ENCODE assay signal across 1 cellular context in the genomic region with DNA sequence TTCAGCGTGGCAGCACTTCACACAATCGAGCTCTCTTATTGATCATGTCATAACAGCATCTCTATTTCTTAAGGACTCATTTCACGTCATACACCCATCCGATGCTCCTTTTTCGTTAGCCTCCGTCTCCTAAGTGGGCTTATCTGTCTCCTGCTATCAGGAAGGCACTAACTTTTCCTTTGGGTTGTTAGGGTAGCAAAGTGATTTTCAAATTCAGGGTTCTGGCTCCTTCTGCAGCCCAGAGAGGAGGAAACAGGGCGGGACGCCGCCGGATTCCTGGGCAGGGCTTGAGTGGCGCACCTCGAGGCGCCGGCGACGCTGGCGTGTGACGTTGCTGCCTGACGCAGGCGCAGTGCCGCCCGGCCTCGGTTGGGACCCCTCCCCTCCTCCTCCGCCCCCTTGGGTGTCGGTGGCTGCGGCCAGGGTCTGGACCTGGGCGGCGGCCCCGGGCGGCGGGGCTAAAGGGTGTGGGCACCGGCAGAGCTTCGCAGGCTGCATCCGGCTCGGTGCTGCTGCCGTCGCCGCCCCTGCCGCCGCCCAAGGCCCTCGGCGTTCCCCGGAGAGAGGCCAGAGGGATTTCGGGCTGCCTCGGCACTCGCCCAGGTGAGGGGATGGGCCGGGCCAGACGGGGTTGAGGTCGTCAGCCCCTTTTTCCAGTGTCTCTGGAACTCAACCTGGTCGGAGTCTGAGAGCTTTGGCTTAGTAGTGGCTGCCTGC.
A peak's percentile ranks its signal among the peaks of the same experiment; 100 is the strongest.
TF ChIP-seq lines count a peak whose summit lies in the region.

A gene with protein sequence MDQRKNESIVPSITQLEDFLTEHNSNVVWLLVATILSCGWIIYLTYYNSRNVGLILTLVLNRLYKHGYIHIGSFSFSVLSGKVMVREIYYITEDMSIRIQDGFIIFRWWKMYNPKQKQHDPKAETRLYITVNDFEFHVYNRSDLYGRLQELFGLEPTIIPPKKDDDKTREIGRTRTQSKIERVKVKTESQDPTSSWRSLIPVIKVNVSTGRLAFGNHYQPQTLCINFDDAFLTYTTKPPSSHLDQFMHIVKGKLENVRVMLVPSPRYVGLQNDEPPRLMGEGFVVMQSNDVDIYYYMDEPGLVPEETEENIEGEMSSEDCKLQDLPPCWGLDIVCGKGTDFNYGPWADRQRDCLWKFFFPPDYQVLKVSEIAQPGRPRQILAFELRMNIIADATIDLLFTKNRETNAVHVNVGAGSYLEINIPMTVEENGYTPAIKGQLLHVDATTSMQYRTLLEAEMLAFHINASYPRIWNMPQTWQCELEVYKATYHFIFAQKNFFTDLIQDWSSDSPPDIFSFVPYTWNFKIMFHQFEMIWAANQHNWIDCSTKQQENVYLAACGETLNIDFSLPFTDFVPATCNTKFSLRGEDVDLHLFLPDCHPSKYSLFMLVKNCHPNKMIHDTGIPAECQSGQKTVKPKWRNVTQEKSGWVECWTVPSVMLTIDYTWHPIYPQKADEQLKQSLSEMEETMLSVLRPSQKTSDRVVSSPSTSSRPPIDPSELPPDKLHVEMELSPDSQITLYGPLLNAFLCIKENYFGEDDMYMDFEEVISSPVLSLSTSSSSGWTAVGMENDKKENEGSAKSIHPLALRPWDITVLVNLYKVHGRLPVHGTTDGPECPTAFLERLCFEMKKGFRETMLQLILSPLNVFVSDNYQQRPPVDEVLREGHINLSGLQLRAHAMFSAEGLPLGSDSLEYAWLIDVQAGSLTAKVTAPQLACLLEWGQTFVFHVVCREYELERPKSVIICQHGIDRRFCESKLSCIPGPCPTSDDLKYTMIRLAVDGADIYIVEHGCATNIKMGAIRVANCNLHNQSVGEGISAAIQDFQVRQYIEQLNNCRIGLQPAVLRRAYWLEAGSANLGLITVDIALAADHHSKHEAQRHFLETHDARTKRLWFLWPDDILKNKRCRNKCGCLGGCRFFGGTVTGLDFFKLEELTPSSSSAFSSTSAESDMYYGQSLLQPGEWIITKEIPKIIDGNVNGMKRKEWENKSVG (N-terminal part only) (plus strand): TSS at position 350 of the 717 bp plus-strand sequence. CDS start 18,317 bp downstream, outside the sequence.

TF ChIP-seq in HepG2, 621 proteins besides CTCF, POLR2A, EP300 and RAD21 (continued from another document):
- TF ChIP-seq, protein P1, sequence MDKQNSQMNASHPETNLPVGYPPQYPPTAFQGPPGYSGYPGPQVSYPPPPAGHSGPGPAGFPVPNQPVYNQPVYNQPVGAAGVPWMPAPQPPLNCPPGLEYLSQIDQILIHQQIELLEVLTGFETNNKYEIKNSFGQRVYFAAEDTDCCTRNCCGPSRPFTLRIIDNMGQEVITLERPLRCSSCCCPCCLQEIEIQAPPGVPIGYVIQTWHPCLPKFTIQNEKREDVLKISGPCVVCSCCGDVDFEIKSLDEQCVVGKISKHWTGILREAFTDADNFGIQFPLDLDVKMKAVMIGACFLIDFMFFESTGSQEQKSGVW (CRISPR knock-in tag; IDR thresholded peaks at IDR 0.05; ENCODE audit: borderline replicate concordance) = no peak
- no peak for TF ChIP-seq ZNF746 (CRISPR knock-in tag; IDR thresholded peaks at IDR 0.05)
- TF ChIP-seq, protein P2, sequence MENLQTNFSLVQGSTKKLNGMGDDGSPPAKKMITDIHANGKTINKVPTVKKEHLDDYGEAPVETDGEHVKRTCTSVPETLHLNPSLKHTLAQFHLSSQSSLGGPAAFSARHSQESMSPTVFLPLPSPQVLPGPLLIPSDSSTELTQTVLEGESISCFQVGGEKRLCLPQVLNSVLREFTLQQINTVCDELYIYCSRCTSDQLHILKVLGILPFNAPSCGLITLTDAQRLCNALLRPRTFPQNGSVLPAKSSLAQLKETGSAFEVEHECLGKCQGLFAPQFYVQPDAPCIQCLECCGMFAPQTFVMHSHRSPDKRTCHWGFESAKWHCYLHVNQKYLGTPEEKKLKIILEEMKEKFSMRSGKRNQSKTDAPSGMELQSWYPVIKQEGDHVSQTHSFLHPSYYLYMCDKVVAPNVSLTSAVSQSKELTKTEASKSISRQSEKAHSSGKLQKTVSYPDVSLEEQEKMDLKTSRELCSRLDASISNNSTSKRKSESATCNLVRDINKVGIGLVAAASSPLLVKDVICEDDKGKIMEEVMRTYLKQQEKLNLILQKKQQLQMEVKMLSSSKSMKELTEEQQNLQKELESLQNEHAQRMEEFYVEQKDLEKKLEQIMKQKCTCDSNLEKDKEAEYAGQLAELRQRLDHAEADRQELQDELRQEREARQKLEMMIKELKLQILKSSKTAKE (CRISPR knock-in tag; IDR thresholded peaks at IDR 0.05; ENCODE audit: borderline replicate concordance) = no peak
- TF ChIP-seq ZNF83 (CRISPR knock-in tag; IDR thresholded peaks at IDR 0.05; ENCODE audit: borderline replicate concordance) = no peak
- TF ChIP-seq, protein P3, sequence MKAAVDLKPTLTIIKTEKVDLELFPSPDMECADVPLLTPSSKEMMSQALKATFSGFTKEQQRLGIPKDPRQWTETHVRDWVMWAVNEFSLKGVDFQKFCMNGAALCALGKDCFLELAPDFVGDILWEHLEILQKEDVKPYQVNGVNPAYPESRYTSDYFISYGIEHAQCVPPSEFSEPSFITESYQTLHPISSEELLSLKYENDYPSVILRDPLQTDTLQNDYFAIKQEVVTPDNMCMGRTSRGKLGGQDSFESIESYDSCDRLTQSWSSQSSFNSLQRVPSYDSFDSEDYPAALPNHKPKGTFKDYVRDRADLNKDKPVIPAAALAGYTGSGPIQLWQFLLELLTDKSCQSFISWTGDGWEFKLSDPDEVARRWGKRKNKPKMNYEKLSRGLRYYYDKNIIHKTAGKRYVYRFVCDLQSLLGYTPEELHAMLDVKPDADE (CRISPR knock-in tag; IDR thresholded peaks at IDR 0.05) = no peak
- TF ChIP-seq ZBTB38 (CRISPR knock-in tag; IDR thresholded peaks at IDR 0.05) = no peak
- TF ChIP-seq, protein P4, sequence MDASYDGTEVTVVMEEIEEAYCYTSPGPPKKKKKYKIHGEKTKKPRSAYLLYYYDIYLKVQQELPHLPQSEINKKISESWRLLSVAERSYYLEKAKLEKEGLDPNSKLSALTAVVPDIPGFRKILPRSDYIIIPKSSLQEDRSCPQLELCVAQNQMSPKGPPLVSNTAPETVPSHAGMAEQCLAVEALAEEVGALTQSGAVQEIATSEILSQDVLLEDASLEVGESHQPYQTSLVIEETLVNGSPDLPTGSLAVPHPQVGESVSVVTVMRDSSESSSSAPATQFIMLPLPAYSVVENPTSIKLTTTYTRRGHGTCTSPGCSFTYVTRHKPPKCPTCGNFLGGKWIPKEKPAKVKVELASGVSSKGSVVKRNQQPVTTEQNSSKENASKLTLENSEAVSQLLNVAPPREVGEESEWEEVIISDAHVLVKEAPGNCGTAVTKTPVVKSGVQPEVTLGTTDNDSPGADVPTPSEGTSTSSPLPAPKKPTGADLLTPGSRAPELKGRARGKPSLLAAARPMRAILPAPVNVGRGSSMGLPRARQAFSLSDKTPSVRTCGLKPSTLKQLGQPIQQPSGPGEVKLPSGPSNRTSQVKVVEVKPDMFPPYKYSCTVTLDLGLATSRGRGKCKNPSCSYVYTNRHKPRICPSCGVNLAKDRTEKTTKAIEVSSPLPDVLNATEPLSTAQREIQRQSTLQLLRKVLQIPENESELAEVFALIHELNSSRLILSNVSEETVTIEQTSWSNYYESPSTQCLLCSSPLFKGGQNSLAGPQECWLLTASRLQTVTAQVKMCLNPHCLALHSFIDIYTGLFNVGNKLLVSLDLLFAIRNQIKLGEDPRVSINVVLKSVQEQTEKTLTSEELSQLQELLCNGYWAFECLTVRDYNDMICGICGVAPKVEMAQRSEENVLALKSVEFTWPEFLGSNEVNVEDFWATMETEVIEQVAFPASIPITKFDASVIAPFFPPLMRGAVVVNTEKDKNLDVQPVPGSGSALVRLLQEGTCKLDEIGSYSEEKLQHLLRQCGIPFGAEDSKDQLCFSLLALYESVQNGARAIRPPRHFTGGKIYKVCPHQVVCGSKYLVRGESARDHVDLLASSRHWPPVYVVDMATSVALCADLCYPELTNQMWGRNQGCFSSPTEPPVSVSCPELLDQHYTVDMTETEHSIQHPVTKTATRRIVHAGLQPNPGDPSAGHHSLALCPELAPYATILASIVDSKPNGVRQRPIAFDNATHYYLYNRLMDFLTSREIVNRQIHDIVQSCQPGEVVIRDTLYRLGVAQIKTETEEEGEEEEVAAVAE (CRISPR knock-in tag; IDR thresholded peaks at IDR 0.05; ENCODE audit: borderline replicate concordance) = no peak
- no peak for TF ChIP-seq MED13 (CRISPR knock-in tag; IDR thresholded peaks at IDR 0.05)
- no peak for TF ChIP-seq TEAD2 (CRISPR knock-in tag; IDR thresholded peaks at IDR 0.05)
- TF ChIP-seq TRIM24 (CRISPR knock-in tag; IDR thresholded peaks at IDR 0.05) = no peak
- peak; percentile 55 for TF ChIP-seq ZBTB21 (CRISPR knock-in tag; IDR thresholded peaks at IDR 0.05)
TF ChIP-seq in HepG2: peak in this region for 177.
